Comparison of ENCODE assay signal across 8 cellular contexts in genomic region chr11:111604392-111605009, GRCh38. TPM values are rescaled to one million over a fixed set of nuclear protein-coding genes. Genes with fewer than 3 reads are reported as not detected.
DNase-seq lines count a peak whose midpoint lies in the region; ATAC-seq and TF ChIP-seq lines count a peak whose summit lies in the region.

No MANE protein-coding gene starts in this region.

- no peak overlapping the region for H4K91ac ChIP-seq in IMR-90 (ENCODE audit: insufficient read depth, low read depth, low read length)

- TF ChIP-seq RAD21 in IMR-90 (IDR thresholded peaks at IDR 0.05; ENCODE audit: low read length) = peak; percentile 53

- peaks cover 3% of the 10 kb centered on the region; the same call in 1 of the 2 replicates for H3K4me1 ChIP-seq in IMR-90 (ENCODE audit: control insufficient read depth, insufficient read depth, low read length)
- peaks cover 0 to 11% (median 5%) of the 10 kb centered on the region in 4 donors for H3K4me1 ChIP-seq in Peyer's patch
- H3K4me1 ChIP-seq in mucosa of descending colon (ENCODE audit: low read depth) = peaks cover 20% of the 10 kb centered on the region

- no peak overlapping the region for H2BK20ac ChIP-seq in IMR-90 (ENCODE audit: low read depth, low read length)

- WGBS in IMR-90 (ENCODE audit: extremely low coverage in 2 of 2, insufficient read length in 1 of 2), 2 experiments = 13% methylated on average over 3 of the region's 9 CpGs; no CpG with 5 or more reads in 1 of the 2 experiments

- H2AFZ ChIP-seq in IMR-90 (replicated peaks; ENCODE audit: low read length, poor library complexity) = no peak overlapping the region

- peak overlapping the region; percentile 98 for H3K4me2 ChIP-seq in IMR-90 (ENCODE audit: low read depth, low read length)

- CTCF ChIA-PET in IMR-90 (lab: Yijun Ruan, JAX) = interaction anchor here (0.5 to 2.4 kb wide), 18 partner anchors 9 to 248 kb away, joined by 3 to 15 read pairs (median 3); partner anchors contain the start of gene PPP2R1B

- no peaks in the 10 kb centered on the region for H3K9me3 ChIP-seq in IMR-90 (ENCODE audit: control insufficient read depth, insufficient read depth, low read length)
- H3K9me3 ChIP-seq in Peyer's patch = no peaks in the 10 kb centered on the region
- H3K9me3 ChIP-seq in mucosa of descending colon = no peaks in the 10 kb centered on the region

- H2AK9ac ChIP-seq in IMR-90 (replicated peaks; ENCODE audit: low read depth, low read length, poor library complexity) = no peak overlapping the region

- H4K5ac ChIP-seq in IMR-90 (ENCODE audit: low read depth, low read length) = no peak overlapping the region

- H3K56ac ChIP-seq in IMR-90 (ENCODE audit: extremely low read depth, insufficient read depth, low read length) = no peak overlapping the region

- peaks cover 2% of the 10 kb centered on the region for H3K9me1 ChIP-seq in IMR-90 (ENCODE audit: insufficient read depth, low read length)

- H3K14ac ChIP-seq in IMR-90 (replicated peaks; ENCODE audit: low read depth, low read length) = 0 out of 2 replicates have a peak overlapping the region, but pooled peaks have one; percentile 26

- peaks cover 28% of the 10 kb centered on the region; the same call in 1 of the 2 replicates for H4K20me1 ChIP-seq in IMR-90 (ENCODE audit: insufficient read depth, low read length)

- peak overlapping the region; percentile 90; the same call in 1 of the 2 replicates for H3K9ac ChIP-seq in IMR-90 (ENCODE audit: low read depth, low read length)

- DNase-seq in DMS53 treated with DMSO at 0.1 percent for 48 hours (lab: John Stamatoyannopoulos, UW; ENCODE audit: unreplicated experiment) (peak; percentile 56), IMR-90 (peak; percentile 45), Peyer's patch (no peak), coronary artery (ENCODE audit: low spot score) (no peak), mucosa of descending colon (peak in 1 of 3 donors; percentile 14), NCI-H128 (lab: John Stamatoyannopoulos, UW; ENCODE audit: unreplicated experiment) (no peak)
- no peak for DNase-seq in activated CD4-positive, alpha-beta T cell treated with anti-CD3 and anti-CD28 coated beads, Interleukin-2, amount 50 U/mL, for 48 hours

- ATAC-seq in IMR-90 (ENCODE audit: low read depth) (no peak), mucosa of descending colon (no peak), esophagus mucosa (no peak)

- H3K27ac ChIP-seq in IMR-90 (ENCODE audit: insufficient read depth, low read length) (no peak overlapping the region), Peyer's patch (no peak overlapping the region), coronary artery (peak overlapping the region in 1 of 2 donors; percentile 99)

- no peak overlapping the region for H3K18ac ChIP-seq in IMR-90 (ENCODE audit: low read depth, low read length)

- H2AK5ac ChIP-seq in IMR-90 (ENCODE audit: low read depth, low read length) = no peak overlapping the region

- H3K79me1 ChIP-seq in IMR-90 (ENCODE audit: low read depth in 1 of 2, low read length in 2 of 2) = peaks cover 0 to 25% of the 10 kb centered on the region in 2 experiments; a peak in 3 of 4 replicates

- no peak overlapping the region for H2BK15ac ChIP-seq in IMR-90 (ENCODE audit: low read depth, low read length)

- intact Hi-C loops in IMR-90 (cut with micrococcal nuclease) = loop anchor here (10.0 kb wide), 1 partner anchor 90 kb away; no protein-coding TSS in a partner anchor
- intact Hi-C loops in mucosa of descending colon (cut with DNase I, micrococcal nuclease) = loop anchor here (5.0 kb wide), 1 partner anchor 173 kb away; no protein-coding TSS in a partner anchor

- no peak overlapping the region; the same call in 1 of the 2 replicates for H3K23ac ChIP-seq in IMR-90 (ENCODE audit: low read depth, low read length)

- peak overlapping the region; percentile 30 for H2BK5ac ChIP-seq in IMR-90 (ENCODE audit: low read depth, low read length, poor library complexity, severe bottlenecking)

- dilution Hi-C loops in IMR-90 (cut with HindIII; ENCODE audit: low sequenced_read_pairs, unreplicated experiment) = no loop called here

- H3K4ac ChIP-seq in IMR-90 (ENCODE audit: low read depth, low read length) = no peak overlapping the region

- no peak; the same call in 1 of the 2 replicates for TF ChIP-seq POLR2A in IMR-90 (IDR thresholded peaks at IDR 0.05; ENCODE audit: low read depth, low read length)
- no peak for TF ChIP-seq POLR2A in Peyer's patch (IDR thresholded peaks at IDR 0.05)

- H3K27me3 ChIP-seq in IMR-90 (ENCODE audit: control insufficient read depth, insufficient read depth, low read length) (no peaks in the 10 kb centered on the region), Peyer's patch (no peaks in the 10 kb centered on the region)

- no TSS peak for BruUV-seq in IMR-90 (replicated peaks; lab: Mats Ljungman, UMichigan)

- no peak overlapping the region for H4K8ac ChIP-seq in IMR-90 (ENCODE audit: low read depth in 2 of 2, low read length in 2 of 2)

- peak; percentile 59 for TF ChIP-seq CTCF in IMR-90 (conservative IDR thresholded peaks at IDR 0.05; ENCODE audit: low read depth, low read length)
- peak in 5 of 6 experiments; percentile 48 to 82 (median 73) for TF ChIP-seq CTCF in Peyer's patch (IDR thresholded peaks at IDR 0.05)
- no peak for TF ChIP-seq CTCF in coronary artery (IDR thresholded peaks at IDR 0.05)
- TF ChIP-seq CTCF in mucosa of descending colon (IDR thresholded peaks at IDR 0.05) = peak; percentile 35

- POLR2A ChIA-PET in IMR-90 (lab: Charles Lee; ENCODE audit: unreplicated experiment) = no interaction called here

- H2BK120ac ChIP-seq in IMR-90 (ENCODE audit: low read depth, low read length) = no peak overlapping the region

- H3K36me3 ChIP-seq in IMR-90 (ENCODE audit: control insufficient read depth, insufficient read depth, low read length) = no peaks in the 10 kb centered on the region
- H3K36me3 ChIP-seq in Peyer's patch = no peaks in the 10 kb centered on the region
- H3K36me3 ChIP-seq in mucosa of descending colon (ENCODE audit: low read depth) = no peaks in the 10 kb centered on the region

- peak overlapping the region; percentile 94 for H3K4me3 ChIP-seq in IMR-90 (ENCODE audit: insufficient read depth, low read depth, low read length)
- H3K4me3 ChIP-seq in Peyer's patch = peak overlapping the region in 2 of 4 donors; percentile 76 to 80
- H3K4me3 ChIP-seq in coronary artery = peak overlapping the region; percentile 100
- no peak overlapping the region for H3K4me3 ChIP-seq in mucosa of descending colon

- in situ Hi-C loops in IMR-90 (cut with MboI; ENCODE audit: low sequenced_read_pairs) = loop anchor here (5.0 kb wide), 1 partner anchor 173 kb away; no protein-coding TSS in a partner anchor

TF ChIP-seq in IMR-90, 13 proteins besides CTCF, POLR2A, EP300 and RAD21:
- TF ChIP-seq BHLHE40 (IDR thresholded peaks at IDR 0.05; ENCODE audit: low read depth, low read length) (no peak), SMC3 (IDR thresholded peaks at IDR 0.05; ENCODE audit: low read depth, low read length) (peak; percentile 45; the same call in 1 of the 2 replicates)

RNA-seq across cellular contexts. Expression of gene SIK2, which starts 2.3 kb away (rescaled TPM):
- total RNA-seq in IMR-90 (2012; rRNA removed) = 7.9 and 8.6 TPM in 2 replicates
- 10.2 and 10.4 TPM in 2 replicates for polyA plus RNA-seq in IMR-90 (2012; rRNA removed)
- 4.8 and 7.8 TPM in 2 replicates for polyA plus RNA-seq in IMR-90 (2012; cell fraction: cytosol; rRNA removed)
- polyA plus RNA-seq in IMR-90 (2012; cell fraction: nucleus; rRNA removed; ENCODE audit: low replicate concordance) = 16.3 and 21.9 TPM in 2 replicates
- total RNA-seq in Peyer's patch = 10 to 100 TPM; 12.4 to 16.3 (median 14.4) TPM
- total RNA-seq in mucosa of descending colon = 10 to 100 TPM; 22.0 to 23.0 (median 22.7) TPM
- total RNA-seq in esophagus mucosa = 6.8 TPM

Comparison
In these comparisons a context has a peak if more than half of its experiments do, and no peak if none do; other contexts are left out.
1. DNase-seq: peak in DMS53 treated with DMSO at 0.1 percent for 48 hours (single experiment) and IMR-90 (single experiment); none in Peyer's patch (0 of 3), coronary artery (single experiment), NCI-H128 (single experiment) and activated CD4-positive, alpha-beta T cell treated with anti-CD3 and anti-CD28 coated beads, Interleukin-2, amount 50 U/mL, for 48 hours (0 of 2).